ENCODE assay signal across 16 cellular contexts in the genomic region with DNA sequence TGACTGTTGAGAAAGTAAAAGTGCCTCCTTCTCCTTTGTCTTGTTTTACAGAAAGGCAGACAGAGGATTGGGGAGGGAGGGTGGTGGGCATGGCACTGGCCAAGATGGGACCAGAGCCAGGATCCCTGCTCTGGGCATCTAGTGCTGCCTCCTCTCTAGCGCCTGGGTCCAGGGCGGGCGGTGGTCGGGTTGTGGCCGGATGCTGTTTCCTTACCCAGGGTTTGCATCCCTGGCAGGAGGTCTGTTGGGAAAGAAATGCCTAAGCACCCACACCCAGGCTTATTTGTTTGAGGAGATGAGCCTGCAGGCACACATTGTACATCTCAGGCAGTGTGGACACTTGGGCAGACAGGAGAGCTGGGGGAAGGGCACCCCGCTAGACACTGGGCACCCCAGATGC.
DNase-seq lines count a peak whose midpoint lies in the region; ATAC-seq, FAIRE-seq and TF ChIP-seq lines count a peak whose summit lies in the region.
"Had no signal": no experiment of that assay in that cellular context is flagged by ENCODE, and none has a peak within 500 bp of the region (broad histone marks: within the 10 kb centered on the region; RNA-seq: fewer than 3 reads in every experiment).

No MANE protein-coding gene starts in this region.

- ATAC-seq in HG02759 (IDR thresholded peaks at IDR 0.05; ENCODE audit: unreplicated experiment) (peak; percentile 11), HG02571 (IDR thresholded peaks at IDR 0.05; ENCODE audit: unreplicated experiment) (no peak)
- ATAC-seq: GM23338 had no signal

- no peaks in the 10 kb centered on the region for H3K27me3 ChIP-seq in BLaER1 treated with 17β-estradiol and CSF1 and Interleukin-3, amounts not matched to agents 10 nM and 100 nM

- peak overlapping the region in 9 of 11 experiments; percentile 5 to 57 (median 44); a peak in 15 of 22 replicates for H3K4me2 ChIP-seq in BLaER1 treated with 17β-estradiol and CSF1 and Interleukin-3, amounts not matched to agents 10 nM and 100 nM
- H3K4me2 ChIP-seq: GM23338 had no signal

- peaks cover 0 to 29% (median 25%) of the 10 kb centered on the region in 10 experiments; a peak in 17 of 20 replicates for H3K4me1 ChIP-seq in BLaER1 treated with 17β-estradiol and CSF1 and Interleukin-3, amounts not matched to agents 10 nM and 100 nM
- H3K4me1 ChIP-seq in kidney (ENCODE audit: control insufficient read depth in 1 of 2, insufficient read depth in 1 of 2, low read depth in 1 of 2, low read length in 2 of 2): no peaks in the 10 kb centered on the region

- H4K20me1 ChIP-seq in BLaER1 treated with 17β-estradiol and CSF1 and Interleukin-3, amounts not matched to agents 10 nM and 100 nM: no peaks in the 10 kb centered on the region; a peak in 1 of 22 replicates

- H3K9ac ChIP-seq in BLaER1 treated with 17β-estradiol and CSF1 and Interleukin-3, amounts not matched to agents 10 nM and 100 nM: peak overlapping the region in 1 of 11 experiments; percentile 0; a peak in 1 of 22 replicates
- no peak overlapping the region for H3K9ac ChIP-seq in kidney (ENCODE audit: low read length in 2 of 2)

- FAIRE-seq in kidney (lab: Jason Lieb, UNC): no peak
- FAIRE-seq: H54 had no signal

- H3K4me3 ChIP-seq in BLaER1 treated with 17β-estradiol and CSF1 and Interleukin-3, amounts not matched to agents 10 nM and 100 nM: no peak overlapping the region
- H3K4me3 ChIP-seq in kidney (ENCODE audit: low read length in 2 of 2): no peak overlapping the region
- H3K4me3 ChIP-seq: GM23338 had no signal

- peak overlapping the region in 6 of 11 experiments; percentile 34 to 55 (median 39); a peak in 10 of 22 replicates for H3K27ac ChIP-seq in BLaER1 treated with 17β-estradiol and CSF1 and Interleukin-3, amounts not matched to agents 10 nM and 100 nM
- H3K27ac ChIP-seq in kidney (ENCODE audit: low read depth in 2 of 2, low read length in 2 of 2): no peak overlapping the region
- H3K27ac ChIP-seq: C4-2B had no signal

- intact Hi-C loops in kidney (cut with DNase I) (no loop called here), posterior vena cava (cut with DNase I) (no loop called here)

- H3K36me3 ChIP-seq in BLaER1 treated with 17β-estradiol and CSF1 and Interleukin-3, amounts not matched to agents 10 nM and 100 nM: no peaks in the 10 kb centered on the region
- no peaks in the 10 kb centered on the region for H3K36me3 ChIP-seq in kidney (ENCODE audit: control insufficient read depth in 1 of 2, insufficient read depth in 2 of 2, low read length in 2 of 2)

- TF ChIP-seq CTCF in kidney (IDR thresholded peaks at IDR 0.05; ENCODE audit: borderline replicate concordance, extremely low read depth, insufficient read depth) (no peak), GM13977 (IDR thresholded peaks at IDR 0.05; ENCODE audit: extremely low read depth, insufficient read depth, missing control alignments) (no peak)

- H3K9me3 ChIP-seq in BLaER1 treated with 17β-estradiol and CSF1 and Interleukin-3, amounts not matched to agents 10 nM and 100 nM (replicated peaks in 1 of 11): no peaks in the 10 kb centered on the region
- no peaks in the 10 kb centered on the region for H3K9me3 ChIP-seq in kidney (ENCODE audit: control insufficient read depth in 1 of 2, low read length in 2 of 2)

- DNase-seq in kidney: peak; percentile 60
- peak; percentile 20 for DNase-seq in posterior vena cava (ENCODE audit: low spot score)
- no peak for DNase-seq in GM13977 (ENCODE audit: low spot score)
- DNase-seq in activated CD4-positive, alpha-beta T cell treated with anti-CD3 and anti-CD28 coated beads, Interleukin-2, amount 50 U/mL, for 1 hour: no peak
- DNase-seq: Calu3; CD4-positive, alpha-beta T cell; DMS79 treated with DMSO at 0.1 percent for 48 hours; GF-D8; HCEC 1CT; KG1 had no signal

- in situ Hi-C loops in GM13977 (cut with MboI; ENCODE audit: low pct_unique_long_range_greater_than_20kb, low sequenced_read_pairs, unreplicated experiment): no loop called here

Comparison
In these comparisons a context has a peak if more than half of its experiments do, and no peak if none do; other contexts are left out.
1. H3K27ac ChIP-seq: peak in BLaER1 treated with 17β-estradiol and CSF1 and Interleukin-3, amounts not matched to agents 10 nM and 100 nM (6 of 11); none in kidney (0 of 2).
2. DNase-seq: peak in kidney (single experiment) and posterior vena cava (single experiment); none in GM13977 (single experiment) and activated CD4-positive, alpha-beta T cell treated with anti-CD3 and anti-CD28 coated beads, Interleukin-2, amount 50 U/mL, for 1 hour (single experiment).